Comparison of ENCODE assay signal across 8 cellular contexts in genomic region chr2:232365621-232366321, GRCh38. TPM values are rescaled to one million over a fixed set of nuclear protein-coding genes. Genes with fewer than 3 reads are reported as not detected.
A peak's percentile ranks its signal among the peaks of the same experiment; 100 is the strongest.
DNase-seq lines count a peak whose midpoint lies in the region; ATAC-seq and TF ChIP-seq lines count a peak whose summit lies in the region.

No MANE protein-coding gene starts in this region.

- POLR2A ChIA-PET in BJ (lab: Charles Lee): interaction anchor here (0.6 kb wide), 1 partner anchor 64 kb away, joined by 11 read pairs; no protein-coding TSS in a partner anchor

- no peak for DNase-seq in BJ (ENCODE audit: low read depth)
- peak; percentile 17 for DNase-seq in HCEC 1CT
- peak in 1 of 2 donors; percentile 35 for DNase-seq in cardiac muscle cell (ENCODE audit: low read depth in 1 of 2, low spot score in 1 of 2)
- no peak for DNase-seq in testis
- DNase-seq in stimulated activated CD4-positive, alpha-beta T cell treated with anti-CD3 and anti-CD28 coated beads, Interleukin-4, amount 100 ng/mL, for 24 hours: no peak

- CTCF ChIA-PET in BJ (lab: Yijun Ruan, JAX): interaction anchor here (0.6 to 2.1 kb wide), 11 partner anchors 9 to 466 kb away, joined by 3 to 6 read pairs (median 4); no protein-coding TSS in a partner anchor

- intact Hi-C loops in testis (cut with DNase I; ENCODE audit: low total_unique reads): no loop called here

- H3K27me3 ChIP-seq in BJ (ENCODE audit: control insufficient read depth, insufficient read depth, low read length) (no peaks in the 10 kb centered on the region; the same call in 1 of the 2 replicates), cardiac muscle cell (no peaks in the 10 kb centered on the region), testis (no peaks in the 10 kb centered on the region)

- H3K9me3 ChIP-seq in cardiac muscle cell (ENCODE audit: low read depth) (no peaks in the 10 kb centered on the region), testis (no peaks in the 10 kb centered on the region)

- H3K27ac ChIP-seq in cardiac muscle cell: no peak overlapping the region
- no peak overlapping the region for H3K27ac ChIP-seq in testis

- no peak overlapping the region for H3K4me3 ChIP-seq in BJ (ENCODE audit: low read depth, low read length)
- no peak overlapping the region for H3K4me3 ChIP-seq in cardiac muscle cell
- peak overlapping the region in 1 of 2 donors; percentile 13 for H3K4me3 ChIP-seq in testis

- WGBS in testis, 2 donors: 64 to 66% methylated on average over 15 to 19 of the region's 20 CpGs

- TF ChIP-seq CTCF in BJ (IDR thresholded peaks at IDR 0.05; ENCODE audit: insufficient read depth, low read depth, low read length) (peak; percentile 59), cardiac muscle cell (IDR thresholded peaks at IDR 0.05; ENCODE audit: low read depth, low read length) (peak; percentile 42), testis (IDR thresholded peaks at IDR 0.05) (peak in 2 of 3 experiments; percentile 39 to 53)

- ATAC-seq in SK-N-SH treated with all-trans-retinoic acid at 6 μM for 48 hours: peak; percentile 95
- no peak for ATAC-seq in GM18907 (IDR thresholded peaks at IDR 0.05; ENCODE audit: unreplicated experiment)
- ATAC-seq in GM21737 (IDR thresholded peaks at IDR 0.05; ENCODE audit: unreplicated experiment): no peak

- no peak for TF ChIP-seq POLR2A in testis (IDR thresholded peaks at IDR 0.05)

- H3K36me3 ChIP-seq in BJ (ENCODE audit: control insufficient read depth, insufficient read depth, low read length) (no peaks in the 10 kb centered on the region), cardiac muscle cell (no peaks in the 10 kb centered on the region), testis (ENCODE audit: low read depth, missing control alignments) (no peaks in the 10 kb centered on the region)

- H3K4me1 ChIP-seq in cardiac muscle cell (ENCODE audit: low read depth) (no peaks in the 10 kb centered on the region), testis (peaks cover 7% of the 10 kb centered on the region)

TF ChIP-seq in SK-N-SH treated with all-trans-retinoic acid at 6 μM for 48 hours, 23 proteins besides CTCF, POLR2A, EP300 and RAD21:
- TF ChIP-seq OSR1 (CRISPR knock-in tag; IDR thresholded peaks at IDR 0.05): no peak
- no peak for TF ChIP-seq BACH2 (CRISPR knock-in tag; IDR thresholded peaks at IDR 0.05; ENCODE audit: borderline replicate concordance)
TF ChIP-seq in SK-N-SH treated with all-trans-retinoic acid at 6 μM for 48 hours: peak in this region for 0.

RNA-seq across cellular contexts. Expression of gene ALPP, which starts 12.8 kb away (rescaled TPM):
- polyA plus RNA-seq in BJ (2011; rRNA removed) (not detected in 2 replicates), cardiac muscle cell (not detected in 2 replicates), testis (ENCODE audit: insufficient read depth, low read depth, low replicate concordance) (not detected)
- not detected in 2 replicates for polyA minus RNA-seq in BJ (2011; rRNA and poly(A)+ RNA removed)
- total RNA-seq in cardiac muscle cell (not detected in 2 replicates), testis (under 1 TPM; 0.25 to 0.87 TPM)

RNA-seq across cellular contexts. Expression of gene ALPG, which starts 40.9 kb away (rescaled TPM):
- not detected in 2 replicates for polyA plus RNA-seq in BJ (2011; rRNA removed)
- polyA minus RNA-seq in BJ (2011; rRNA and poly(A)+ RNA removed): not detected in 2 replicates
- total RNA-seq in cardiac muscle cell: not detected in 2 replicates
- polyA plus RNA-seq in cardiac muscle cell: not detected in 2 replicates
- 1 to 10 TPM in 1 of 2 donors, under 1 TPM in 1; 0.93 to 1.0 TPM for total RNA-seq in testis
- polyA plus RNA-seq in testis (ENCODE audit: insufficient read depth, low read depth, low replicate concordance): 0.44 TPM
